Comparison of ENCODE assay signal across 15 cellular contexts in genomic region chr3:40096561-40097506, GRCh38.
DNase-seq lines count a peak whose midpoint lies in the region; ATAC-seq and TF ChIP-seq lines count a peak whose summit lies in the region.
"Had no signal": no experiment of that assay in that cellular context is flagged by ENCODE, and none has a peak within 500 bp of the region (broad histone marks: within the 10 kb centered on the region; RNA-seq: fewer than 3 reads in every experiment).

No MANE protein-coding gene starts in this region.

- intact Hi-C loops in esophagus muscularis mucosa (cut with DNase I) (no loop called here), posterior cingulate gyrus (cut with DNase I) (no loop called here), gastrocnemius medialis (cut with DNase I; ENCODE audit: low total_unique reads) (no loop called here)

- DNase-seq in DMS79 treated with DMSO at 0.1 percent for 48 hours (lab: John Stamatoyannopoulos, UW) (peak; percentile 38), RWPE1 (ENCODE audit: low spot score) (no peak), esophagus muscularis mucosa (ENCODE audit: extremely low spot score) (peak; percentile 80), posterior cingulate gyrus (peak in 9 of 10 donors; percentile 19 to 89 (median 51)), gastrocnemius medialis (no peak), SKM-1 treated with dmso at 0.1 percent for 144 hours (lab: John Stamatoyannopoulos, UW; ENCODE audit: unreplicated experiment) (no peak), mesothelial cell of epicardium (ENCODE audit: low spot score in 2 of 2, unreplicated experiment in 2 of 2) (no peak)
- DNase-seq in NK-92 treated with Interleukin-12 subunit alpha and Interleukin-12 subunit beta, amount 100 ng/mL, for 24 hours (lab: John Stamatoyannopoulos, UW), result no peak
- DNase-seq: activated B cell treated with CpG ODN at 0.5 μM for 24 hours; activated CD8-positive, alpha-beta memory T cell treated with anti-CD3 and anti-CD28 coated beads, Interleukin-2, amount 10 ng/mL, durations not matched to agents 7 days and 5 days; activated naive CD4-positive, alpha-beta T cell; NCI-H2227 treated with DMSO at 0.1 percent for 48 hours; SW 1271; upper lobe of left lung had no signal

- H3K4me1 ChIP-seq in esophagus muscularis mucosa (no peaks in the 10 kb centered on the region), gastrocnemius medialis (no peaks in the 10 kb centered on the region)
- H3K4me1 ChIP-seq: upper lobe of left lung had no signal

- H3K27me3 ChIP-seq in esophagus muscularis mucosa (no peaks in the 10 kb centered on the region), gastrocnemius medialis (no peaks in the 10 kb centered on the region)
- H3K27me3 ChIP-seq: upper lobe of left lung had no signal

- POLR2A ChIA-PET in RWPE1 (lab: Yijun Ruan, JAX; ENCODE audit: low non-redundant PET), result no interaction called here

- no peak for ATAC-seq in gastrocnemius medialis
- ATAC-seq: activated CD8-positive, alpha-beta memory T cell treated with anti-CD3 and anti-CD28 coated beads, Interleukin-2, amount 10 ng/mL, durations not matched to agents 7 days and 5 days had no signal

- H3K27ac ChIP-seq in RWPE1 (peak overlapping the region; percentile 76), esophagus muscularis mucosa (replicated peaks in 1 of 4) (no peak overlapping the region), gastrocnemius medialis (no peak overlapping the region)
- H3K27ac ChIP-seq: upper lobe of left lung had no signal

- H3K9me3 ChIP-seq in esophagus muscularis mucosa (peaks cover 0 to 14% (median 10%) of the 10 kb centered on the region in 4 donors), gastrocnemius medialis (peaks cover 0 to 7% (median 0%) of the 10 kb centered on the region in 3 donors)

- CTCF ChIA-PET in RWPE1 (lab: Yijun Ruan, JAX), result interaction anchor here (1.4 kb wide), 1 partner anchor 52 kb away, joined by 4 read pairs; no protein-coding TSS in a partner anchor

- H3K4me1 Mint-ChIP-seq in mesothelial cell of epicardium, result no peaks in the 10 kb centered on the region
- H3K4me1 Mint-ChIP-seq: activated B cell treated with CpG ODN at 0.5 μM for 24 hours; activated CD8-positive, alpha-beta memory T cell treated with anti-CD3 and anti-CD28 coated beads, Interleukin-2, amount 10 ng/mL, durations not matched to agents 7 days and 5 days; B cell had no signal

- no peaks in the 10 kb centered on the region for H3K36me3 ChIP-seq in esophagus muscularis mucosa
- H3K36me3 ChIP-seq in gastrocnemius medialis, result no peaks in the 10 kb centered on the region
- H3K36me3 ChIP-seq: upper lobe of left lung had no signal

- H3K27ac Mint-ChIP-seq in mesothelial cell of epicardium, result no peak overlapping the region
- H3K27ac Mint-ChIP-seq: activated B cell treated with CpG ODN at 0.5 μM for 24 hours; activated CD8-positive, alpha-beta memory T cell treated with anti-CD3 and anti-CD28 coated beads, Interleukin-2, amount 10 ng/mL, durations not matched to agents 7 days and 5 days; B cell had no signal

- TF ChIP-seq CTCF in RWPE1 (conservative IDR thresholded peaks at IDR 0.05; ENCODE audit: low read depth), result no peak
- no peak for TF ChIP-seq CTCF in esophagus muscularis mucosa (IDR thresholded peaks at IDR 0.05)
- TF ChIP-seq CTCF in gastrocnemius medialis (IDR thresholded peaks at IDR 0.05 in 4 of 5, conservative IDR thresholded peaks at IDR 0.05 in 1 of 5), result no peak
- TF ChIP-seq CTCF in mesothelial cell of epicardium (IDR thresholded peaks at IDR 0.05; ENCODE audit: unreplicated experiment), result no peak

- TF ChIP-seq EP300 in esophagus muscularis mucosa (IDR thresholded peaks at IDR 0.05), result no peak

- 82% methylated on average over 8 of the region's 8 CpGs for WGBS in esophagus muscularis mucosa

- no peaks in the 10 kb centered on the region for H3K36me3 Mint-ChIP-seq in mesothelial cell of epicardium
- H3K36me3 Mint-ChIP-seq: activated CD8-positive, alpha-beta memory T cell treated with anti-CD3 and anti-CD28 coated beads, Interleukin-2, amount 10 ng/mL, durations not matched to agents 7 days and 5 days had no signal

- in situ Hi-C loops in gastrocnemius medialis (cut with MboI; ENCODE audit: low sequenced_read_pairs in 4 of 4), result no loop called here

- H3K4me3 ChIP-seq in esophagus muscularis mucosa (no peak overlapping the region), gastrocnemius medialis (no peak overlapping the region)
- H3K4me3 ChIP-seq: upper lobe of left lung had no signal

- peaks cover 8% of the 10 kb centered on the region for H3K9me3 Mint-ChIP-seq in mesothelial cell of epicardium

- TF ChIP-seq POLR2A in esophagus muscularis mucosa (IDR thresholded peaks at IDR 0.05; ENCODE audit: low read depth) (no peak), gastrocnemius medialis (IDR thresholded peaks at IDR 0.05) (no peak)

- H3K4me3 Mint-ChIP-seq in mesothelial cell of epicardium, result no peak overlapping the region
- H3K4me3 Mint-ChIP-seq: activated B cell treated with CpG ODN at 0.5 μM for 24 hours; activated CD8-positive, alpha-beta memory T cell treated with anti-CD3 and anti-CD28 coated beads, Interleukin-2, amount 10 ng/mL, durations not matched to agents 7 days and 5 days; B cell had no signal

- H3K27me3 Mint-ChIP-seq in mesothelial cell of epicardium (ENCODE audit: low read depth), result peaks cover 16% of the 10 kb centered on the region

Comparison
In these comparisons a context has a peak if more than half of its experiments do, and no peak if none do; other contexts are left out.
1. DNase-seq: peak in DMS79 treated with DMSO at 0.1 percent for 48 hours (single experiment), esophagus muscularis mucosa (single experiment) and posterior cingulate gyrus (9 of 10); none in RWPE1 (single experiment), NK-92 treated with Interleukin-12 subunit alpha and Interleukin-12 subunit beta, amount 100 ng/mL, for 24 hours (single experiment), gastrocnemius medialis (0 of 2), SKM-1 treated with dmso at 0.1 percent for 144 hours (single experiment) and mesothelial cell of epicardium (0 of 2).